In the genomic region with DNA sequence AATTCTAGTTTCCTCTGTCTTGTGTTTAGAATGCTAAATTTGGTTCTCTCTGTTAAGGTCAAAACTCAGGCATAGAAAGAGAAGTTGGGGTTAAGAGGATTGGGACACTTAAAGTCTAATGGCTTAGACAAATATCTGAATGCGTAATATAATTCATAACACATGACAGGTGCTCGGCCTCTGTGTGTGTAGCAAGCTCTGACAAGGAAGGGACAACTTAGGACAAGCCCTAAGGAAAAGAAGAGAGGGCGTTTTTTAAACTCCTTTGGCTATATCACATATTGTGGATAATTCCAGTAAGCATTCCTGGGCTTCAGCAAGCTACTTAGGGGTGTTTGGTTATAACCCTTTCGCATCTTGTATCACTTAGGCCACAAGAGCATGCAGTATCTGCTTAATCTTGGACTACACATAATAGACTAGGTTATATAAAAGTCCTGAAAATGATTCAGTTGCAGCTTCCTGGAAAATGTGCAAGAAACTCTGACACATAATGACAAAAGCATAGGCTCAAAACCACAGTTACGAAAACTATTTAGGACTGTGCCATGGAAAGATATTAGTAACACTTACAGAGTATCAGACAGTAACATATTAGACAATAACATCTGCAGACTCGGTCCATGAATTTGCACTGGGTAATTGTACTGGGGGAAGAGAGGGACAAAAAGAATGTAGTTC, we compare ENCODE assay signal across 11 cellular contexts. TPM values are rescaled to one million over a fixed set of nuclear protein-coding genes. Genes with fewer than 3 reads are reported as not detected.
DNase-seq lines count a peak whose midpoint lies in the region; TF ChIP-seq lines count a peak whose summit lies in the region.
"Had no signal": no experiment of that assay in that cellular context is flagged by ENCODE, and none has a peak within 500 bp of the region (broad histone marks: within the 10 kb centered on the region; RNA-seq: fewer than 3 reads in every experiment).

No MANE protein-coding gene starts in this region.

- H3K27ac ChIP-seq in trophoblast cell (ENCODE audit: low read depth, low read length), result no peak overlapping the region
- H3K27ac ChIP-seq: gastrocnemius medialis, transverse colon had no signal

- no peak overlapping the region for H3K18ac ChIP-seq in trophoblast cell (ENCODE audit: low read length)

- H2AFZ ChIP-seq in trophoblast cell (ENCODE audit: insufficient read depth, low read length, poor library complexity), result no peak overlapping the region

- no peak overlapping the region for H2AK5ac ChIP-seq in trophoblast cell (ENCODE audit: low read length)

- in situ Hi-C loops in GM13977 (cut with MboI; ENCODE audit: low pct_unique_long_range_greater_than_20kb, low sequenced_read_pairs, unreplicated experiment), result no loop called here

- H3K14ac ChIP-seq in trophoblast cell (ENCODE audit: low read length), result no peak overlapping the region

- no peaks in the 10 kb centered on the region for H3K36me3 ChIP-seq in trophoblast cell (ENCODE audit: control insufficient read depth in 1 of 2, insufficient read depth in 2 of 2, low read length in 2 of 2)
- H3K36me3 ChIP-seq: gastrocnemius medialis, transverse colon had no signal

- H2BK12ac ChIP-seq in trophoblast cell (ENCODE audit: low read length), result no peak overlapping the region

- H3K23ac ChIP-seq in trophoblast cell (ENCODE audit: low read length), result no peak overlapping the region

- no peak overlapping the region for H2BK5ac ChIP-seq in trophoblast cell (ENCODE audit: low read depth, low read length, poor library complexity)

- TF ChIP-seq CTCF in choroid plexus epithelial cell (conservative IDR thresholded peaks at IDR 0.05; ENCODE audit: low read depth, low read length) (no peak), GM13977 (IDR thresholded peaks at IDR 0.05; ENCODE audit: extremely low read depth, insufficient read depth, missing control alignments) (no peak)

- no peak overlapping the region for H3K4ac ChIP-seq in trophoblast cell (ENCODE audit: low read depth, low read length)

- no peaks in the 10 kb centered on the region for H3K27me3 ChIP-seq in trophoblast cell (ENCODE audit: insufficient read depth, low read length)
- H3K27me3 ChIP-seq: gastrocnemius medialis, transverse colon had no signal

- H3K4me3 ChIP-seq in choroid plexus epithelial cell (ENCODE audit: low read depth, low read length) (no peak overlapping the region), trophoblast cell (ENCODE audit: low read depth, low read length) (no peak overlapping the region)
- H3K4me3 ChIP-seq: gastrocnemius medialis, transverse colon had no signal

- no peaks in the 10 kb centered on the region for H3K9me3 ChIP-seq in trophoblast cell (ENCODE audit: insufficient read depth, low read depth, low read length)
- H3K9me3 ChIP-seq: gastrocnemius medialis, transverse colon had no signal

- no CpG with 5 or more reads among the region's 6 CpGs for WGBS in trophoblast cell (ENCODE audit: extremely low coverage, insufficient coverage, insufficient read length)

- DNase-seq in EH (ENCODE audit: low read depth), result peak; percentile 99
- DNase-seq in NCI-H82 (lab: John Stamatoyannopoulos, UW), result peak; percentile 54
- DNase-seq in choroid plexus epithelial cell (ENCODE audit: low read depth), result peak; percentile 93
- peak; percentile 41 to 76 for DNase-seq in trophoblast cell
- DNase-seq in NCI-H2029 treated with DMSO at 0.1 percent for 48 hours (lab: John Stamatoyannopoulos, UW), result no peak
- no peak for DNase-seq in effector CD8-positive, alpha-beta T cell (lab: John Stamatoyannopoulos, UW)
- no peak for DNase-seq in GM13977 (ENCODE audit: low spot score)
- DNase-seq in NCI-H187 (lab: John Stamatoyannopoulos, UW), result no peak
- DNase-seq: activated B cell treated with CpG ODN at 0.5 μM for 24 hours, gastrocnemius medialis, transverse colon had no signal

- peaks cover 1% of the 10 kb centered on the region for H3K79me1 ChIP-seq in trophoblast cell (ENCODE audit: low read length)

- no peak overlapping the region for H4K12ac ChIP-seq in trophoblast cell (ENCODE audit: low read depth, low read length)

- H4K91ac ChIP-seq in trophoblast cell (ENCODE audit: low read depth, low read length), result no peak overlapping the region

- no peak overlapping the region for H3K9ac ChIP-seq in trophoblast cell (ENCODE audit: low read length)

- H3K4me1 ChIP-seq in trophoblast cell (ENCODE audit: control insufficient read depth in 1 of 2, insufficient read depth in 2 of 2, low read length in 2 of 2), result peaks cover 3 to 5% of the 10 kb centered on the region in 2 experiments
- H3K4me1 ChIP-seq: gastrocnemius medialis, transverse colon had no signal

- no peak overlapping the region for H3K4me2 ChIP-seq in trophoblast cell (ENCODE audit: low read length)

- no peak overlapping the region for H4K8ac ChIP-seq in trophoblast cell (ENCODE audit: low read depth, low read length)

- H3K79me2 ChIP-seq in trophoblast cell (ENCODE audit: control insufficient read depth, insufficient read depth, low read length, poor library complexity), result no peaks in the 10 kb centered on the region

- H2BK120ac ChIP-seq in trophoblast cell (ENCODE audit: insufficient read depth, low read length, poor library complexity), result no peak overlapping the region

RNA-seq across cellular contexts. Expression of gene CREB1, which starts 16.0 kb away (rescaled TPM):
- polyA plus RNA-seq in trophoblast cell (2013), result 45.1 and 48.5 TPM in 2 replicates

Comparison
In these comparisons a context has a peak if more than half of its experiments do, and no peak if none do; other contexts are left out.
1. DNase-seq: peak in EH (single experiment), NCI-H82 (single experiment), choroid plexus epithelial cell (single experiment) and trophoblast cell (2 of 2); none in NCI-H2029 treated with DMSO at 0.1 percent for 48 hours (single experiment), effector CD8-positive, alpha-beta T cell (single experiment), GM13977 (single experiment) and NCI-H187 (0 of 2).